17 cellular contexts compared by ENCODE assay signal in genomic region chr2:170576296-170576695, GRCh38.
DNase-seq lines count a peak whose midpoint lies in the region; ATAC-seq, FAIRE-seq and TF ChIP-seq lines count a peak whose summit lies in the region.
"Had no signal": no experiment of that assay in that cellular context is flagged by ENCODE, and none has a peak within 500 bp of the region (broad histone marks: within the 10 kb centered on the region; RNA-seq: fewer than 3 reads in every experiment).

No MANE protein-coding gene starts in this region.

- H3K4me1 Mint-ChIP-seq in Caco-2 (ENCODE audit: low read depth, unreplicated experiment) = no peaks in the 10 kb centered on the region
- H3K4me1 Mint-ChIP-seq: CD4-positive, CD25-positive, alpha-beta regulatory T cell had no signal

- H2BK5ac ChIP-seq in trophoblast cell (ENCODE audit: low read depth, low read length, poor library complexity) = no peak overlapping the region

- H3K18ac ChIP-seq in trophoblast cell (ENCODE audit: low read length) = no peak overlapping the region

- peaks cover 2 to 16% of the 10 kb centered on the region in 2 experiments; a peak in 4 of 5 replicates for H3K27me3 ChIP-seq in HepG2 (ENCODE audit: control insufficient read depth in 1 of 2, insufficient read depth in 2 of 2, low read length in 2 of 2)
- no peaks in the 10 kb centered on the region for H3K27me3 ChIP-seq in right lobe of liver
- H3K27me3 ChIP-seq in trophoblast cell (ENCODE audit: insufficient read depth, low read length) = no peaks in the 10 kb centered on the region
- no peaks in the 10 kb centered on the region for H3K27me3 ChIP-seq in Caco-2 (replicated peaks; ENCODE audit: control insufficient read depth, insufficient read depth, low read length)
- H3K27me3 ChIP-seq in transverse colon = no peaks in the 10 kb centered on the region
- H3K27me3 ChIP-seq in right cardiac atrium (ENCODE audit: control insufficient read depth, insufficient read depth) = no peaks in the 10 kb centered on the region
- H3K27me3 ChIP-seq: BLaER1 treated with 17β-estradiol and CSF1 and Interleukin-3, amounts not matched to agents 10 nM and 100 nM had no signal

- H3K4me2 ChIP-seq in HepG2 (ENCODE audit: low read depth, low read length) (no peak overlapping the region), trophoblast cell (ENCODE audit: low read length) (no peak overlapping the region)
- H3K4me2 ChIP-seq: BLaER1 treated with 17β-estradiol and CSF1 and Interleukin-3, amounts not matched to agents 10 nM and 100 nM had no signal

- ATAC-seq in HepG2 (no peak), right lobe of liver (no peak), right cardiac atrium (no peak)

- H3K36me3 ChIP-seq in HepG2 (replicated peaks in 1 of 2; ENCODE audit: control insufficient read depth in 1 of 2, insufficient read depth in 2 of 2, low read length in 2 of 2) = no peaks in the 10 kb centered on the region
- no peaks in the 10 kb centered on the region for H3K36me3 ChIP-seq in right lobe of liver
- H3K36me3 ChIP-seq in trophoblast cell (ENCODE audit: control insufficient read depth in 1 of 2, insufficient read depth in 2 of 2, low read length in 2 of 2) = no peaks in the 10 kb centered on the region
- H3K36me3 ChIP-seq in Caco-2 (ENCODE audit: control insufficient read depth, insufficient read depth, low read length) = no peaks in the 10 kb centered on the region
- H3K36me3 ChIP-seq in transverse colon = no peaks in the 10 kb centered on the region
- H3K36me3 ChIP-seq: BLaER1 treated with 17β-estradiol and CSF1 and Interleukin-3, amounts not matched to agents 10 nM and 100 nM had no signal

- no peak overlapping the region for H3K14ac ChIP-seq in trophoblast cell (ENCODE audit: low read length)

- H4K8ac ChIP-seq in trophoblast cell (ENCODE audit: low read depth, low read length) = no peak overlapping the region

- H3K4me1 ChIP-seq in HepG2 (ENCODE audit: insufficient read depth, low read length) (peaks cover 10% of the 10 kb centered on the region), right lobe of liver (no peaks in the 10 kb centered on the region), trophoblast cell (ENCODE audit: control insufficient read depth in 1 of 2, insufficient read depth in 2 of 2, low read length in 2 of 2) (no peaks in the 10 kb centered on the region), Caco-2 (peaks cover 4% of the 10 kb centered on the region; the same call in 1 of the 2 replicates), transverse colon (peaks cover 0 to 4% (median 0%) of the 10 kb centered on the region in 4 donors), right cardiac atrium (ENCODE audit: control insufficient read depth, insufficient read depth, low read length) (no peaks in the 10 kb centered on the region)
- H3K4me1 ChIP-seq: BLaER1 treated with 17β-estradiol and CSF1 and Interleukin-3, amounts not matched to agents 10 nM and 100 nM had no signal

- WGBS in HepG2 (ENCODE audit: low lambda C conversion rate) = 35% methylated on average over 7 of the region's 7 CpGs
- WGBS in right lobe of liver (ENCODE audit: insufficient coverage, low coverage, low lambda C conversion rate, missing lambda C conversion rate) = 68% methylated on average over 5 of the region's 7 CpGs
- WGBS in trophoblast cell (ENCODE audit: extremely low coverage, insufficient coverage, insufficient read length) = no CpG with 5 or more reads among the region's 7 CpGs
- 73 to 88% methylated on average over 6 to 7 of the region's 7 CpGs for WGBS in transverse colon (ENCODE audit: low coverage in 1 of 2), 2 donors
- WGBS in right cardiac atrium = 72% methylated on average over 7 of the region's 7 CpGs

- H4K91ac ChIP-seq in trophoblast cell (ENCODE audit: low read depth, low read length) = no peak overlapping the region

- no peak overlapping the region for H3K27ac Mint-ChIP-seq in Caco-2 (ENCODE audit: unreplicated experiment)
- H3K27ac Mint-ChIP-seq: CD4-positive, CD25-positive, alpha-beta regulatory T cell; HFFc6 had no signal

- H3K27me3 Mint-ChIP-seq in Caco-2 (ENCODE audit: insufficient read depth, unreplicated experiment) = peaks cover 3% of the 10 kb centered on the region

- no peaks in the 10 kb centered on the region for H3K79me1 ChIP-seq in trophoblast cell (ENCODE audit: low read length)

- H2AK5ac ChIP-seq in trophoblast cell (ENCODE audit: low read length) = no peak overlapping the region

- H3K4me3 Mint-ChIP-seq in Caco-2 (ENCODE audit: unreplicated experiment) = no peak overlapping the region
- H3K4me3 Mint-ChIP-seq: CD4-positive, CD25-positive, alpha-beta regulatory T cell; HFFc6 had no signal

- POLR2A ChIA-PET in HepG2 (lab: Yijun Ruan, JAX) (no interaction called here), Caco-2 (lab: Charles Lee) (no interaction called here)

- H3K36me3 Mint-ChIP-seq in Caco-2 (ENCODE audit: insufficient read depth, unreplicated experiment) = no peaks in the 10 kb centered on the region
- H3K36me3 Mint-ChIP-seq: CD4-positive, CD25-positive, alpha-beta regulatory T cell had no signal

- H3K79me2 ChIP-seq in HepG2 (ENCODE audit: insufficient read depth, low read length) = no peaks in the 10 kb centered on the region
- H3K79me2 ChIP-seq in trophoblast cell (ENCODE audit: control insufficient read depth, insufficient read depth, low read length, poor library complexity) = no peaks in the 10 kb centered on the region

- BruUV-seq in HepG2 (replicated peaks; lab: Mats Ljungman, UMichigan) (no TSS peak), Caco-2 (replicated peaks; lab: Mats Ljungman, UMichigan) (no TSS peak)

- TF ChIP-seq POLR2A in HepG2 (IDR thresholded peaks at IDR 0.05; ENCODE audit: insufficient read depth in 1 of 2, low read depth in 2 of 2, low read length in 2 of 2) (no peak), right lobe of liver (IDR thresholded peaks at IDR 0.05) (no peak), transverse colon (IDR thresholded peaks at IDR 0.05) (no peak)

- TF ChIP-seq CTCF in HepG2 (CRISPR knock-in tag; IDR thresholded peaks at IDR 0.05) = peak; percentile 22; the same call in 1 of the 2 replicates
- no peak for TF ChIP-seq CTCF in right lobe of liver (IDR thresholded peaks at IDR 0.05)
- TF ChIP-seq CTCF in Caco-2 (IDR thresholded peaks at IDR 0.05; ENCODE audit: insufficient read depth in 1 of 2, low read depth in 1 of 2, low read length in 1 of 2, severe bottlenecking in 1 of 2, unreplicated experiment in 1 of 2) = no peak
- TF ChIP-seq CTCF in transverse colon (IDR thresholded peaks at IDR 0.05) = no peak

- H3K9me3 ChIP-seq in HepG2 (ENCODE audit: low read length) = no peaks in the 10 kb centered on the region
- H3K9me3 ChIP-seq in right lobe of liver = no peaks in the 10 kb centered on the region
- no peaks in the 10 kb centered on the region for H3K9me3 ChIP-seq in trophoblast cell (ENCODE audit: insufficient read depth, low read depth, low read length)
- H3K9me3 ChIP-seq in Caco-2 = no peaks in the 10 kb centered on the region
- no peaks in the 10 kb centered on the region for H3K9me3 ChIP-seq in transverse colon
- H3K9me3 ChIP-seq in right cardiac atrium (ENCODE audit: control insufficient read depth, low read length) = no peaks in the 10 kb centered on the region
- H3K9me3 ChIP-seq: BLaER1 treated with 17β-estradiol and CSF1 and Interleukin-3, amounts not matched to agents 10 nM and 100 nM had no signal

- CTCF ChIA-PET in HepG2 (lab: Yijun Ruan, JAX; ENCODE audit: low intra/inter-chr PET ratio, low total read pairs) = no interaction called here
- CTCF ChIA-PET in Caco-2 (lab: Charles Lee) = no interaction called here

- DNase-seq in HepG2 (ENCODE audit: low spot score) = peak; percentile 12
- no peak for DNase-seq in right lobe of liver
- DNase-seq in inferior parietal cortex (ENCODE audit: extremely low spot score) = peak; percentile 17
- DNase-seq in trophoblast cell = no peak
- DNase-seq in Caco-2 = no peak
- DNase-seq in transverse colon = no peak
- no peak for DNase-seq in ureter (ENCODE audit: low spot score)
- DNase-seq in right cardiac atrium = no peak
- DNase-seq: AML-193; Calu3; CD4-positive, CD25-positive, alpha-beta regulatory T cell; DMS 273 treated with DMSO at 0.1 percent for 48 hours; HCEC 1CT; HFFc6 had no signal

- H2BK12ac ChIP-seq in trophoblast cell (ENCODE audit: low read length) = no peak overlapping the region

- H3K4me3 ChIP-seq in HepG2 (replicated peaks in 1 of 3; ENCODE audit: insufficient read depth in 1 of 3, low read depth in 2 of 3, low read length in 3 of 3) (no peak overlapping the region), right lobe of liver (no peak overlapping the region), trophoblast cell (ENCODE audit: low read depth, low read length) (no peak overlapping the region), Caco-2 (ENCODE audit: low read depth, low read length) (no peak overlapping the region), transverse colon (no peak overlapping the region), right cardiac atrium (ENCODE audit: low read length) (no peak overlapping the region)
- H3K4me3 ChIP-seq: BLaER1 treated with 17β-estradiol and CSF1 and Interleukin-3, amounts not matched to agents 10 nM and 100 nM had no signal

- H3K23ac ChIP-seq in trophoblast cell (ENCODE audit: low read length) = peak overlapping the region; percentile 48

- no peak overlapping the region for H2AFZ ChIP-seq in HepG2 (ENCODE audit: low read length)
- H2AFZ ChIP-seq in trophoblast cell (ENCODE audit: insufficient read depth, low read length, poor library complexity) = no peak overlapping the region

- no peak for FAIRE-seq in HepG2 (lab: Jason Lieb, UNC)
- FAIRE-seq: HTR-8/SVneo had no signal

- no peak overlapping the region for H3K4ac ChIP-seq in trophoblast cell (ENCODE audit: low read depth, low read length)

- no peak overlapping the region for H4K12ac ChIP-seq in trophoblast cell (ENCODE audit: low read depth, low read length)

- no peaks in the 10 kb centered on the region for H3K9me3 Mint-ChIP-seq in Caco-2 (ENCODE audit: unreplicated experiment)

- no peak overlapping the region for H3K9ac ChIP-seq in HepG2 (ENCODE audit: insufficient read depth, low read depth, low read length)
- peak overlapping the region; percentile 12 for H3K9ac ChIP-seq in trophoblast cell (ENCODE audit: low read length)
- H3K9ac ChIP-seq: BLaER1 treated with 17β-estradiol and CSF1 and Interleukin-3, amounts not matched to agents 10 nM and 100 nM had no signal

- H2BK120ac ChIP-seq in trophoblast cell (ENCODE audit: insufficient read depth, low read length, poor library complexity) = no peak overlapping the region

- H3K27ac ChIP-seq in HepG2 (ENCODE audit: extremely low read length, insufficient read depth, low read length) (no peak overlapping the region), right lobe of liver (no peak overlapping the region), trophoblast cell (ENCODE audit: low read depth, low read length) (no peak overlapping the region), transverse colon (no peak overlapping the region), right cardiac atrium (ENCODE audit: low read length) (no peak overlapping the region)
- H3K27ac ChIP-seq: 22Rv1; BLaER1 treated with 17β-estradiol and CSF1 and Interleukin-3, amounts not matched to agents 10 nM and 100 nM had no signal

- TF ChIP-seq RAD21 in HepG2 (CRISPR knock-in tag; IDR thresholded peaks at IDR 0.05) = no peak

- in situ Hi-C loops in HepG2 (cut with HindIII; ENCODE audit: extremely low pct_ligation_motif_present, low pct_unique_long_range_greater_than_20kb) (no loop called here), transverse colon (cut with MboI; ENCODE audit: low pct_ligation_motif_present in 1 of 4, low pct_unique_long_range_greater_than_20kb in 1 of 4, low sequenced_read_pairs in 3 of 4) (no loop called here)

- intact Hi-C loops in HepG2 (cut with micrococcal nuclease; ENCODE audit: unreplicated experiment) = no loop called here
- intact Hi-C loops in right lobe of liver (cut with DNase I) = no loop called here
- intact Hi-C loops in Caco-2 (cut with micrococcal nuclease; ENCODE audit: unreplicated experiment) = loop anchor here (10.0 kb wide), 1 partner anchor 171 kb away; no protein-coding TSS in a partner anchor
- intact Hi-C loops in transverse colon (cut with DNase I; ENCODE audit: low total_unique reads) = no loop called here
- intact Hi-C loops in right cardiac atrium (cut with DNase I) = no loop called here

- TF ChIP-seq EP300 in HepG2 (IDR thresholded peaks at IDR 0.05; ENCODE audit: low read depth in 2 of 2, low read length in 2 of 2) (no peak), HepG2 (CRISPR knock-in tag; IDR thresholded peaks at IDR 0.05; ENCODE audit: borderline replicate concordance) (no peak), transverse colon (IDR thresholded peaks at IDR 0.05; ENCODE audit: low read depth) (no peak)

- no peaks in the 10 kb centered on the region for H4K20me1 ChIP-seq in HepG2 (ENCODE audit: insufficient read depth, low read length)
- H4K20me1 ChIP-seq: BLaER1 treated with 17β-estradiol and CSF1 and Interleukin-3, amounts not matched to agents 10 nM and 100 nM had no signal

Comparison
In these comparisons a context has a peak if more than half of its experiments do, and no peak if none do; other contexts are left out.
1. DNase-seq: peak in HepG2 (single experiment) and inferior parietal cortex (single experiment); none in right lobe of liver (0 of 3), trophoblast cell (0 of 2), Caco-2 (0 of 2), transverse colon (single experiment), ureter (single experiment) and right cardiac atrium (0 of 3).